In genomic region chr13:33925563-33925962, GRCh38 we compare ENCODE assay signal across 36 cellular contexts.
"Had no signal": no experiment of that assay in that cellular context is flagged by ENCODE, and none has a peak within 500 bp of the region (broad histone marks: within the 10 kb centered on the region; RNA-seq: fewer than 3 reads in every experiment).

No MANE protein-coding gene starts in this region.

- H3K27me3 Mint-ChIP-seq: activated B cell treated with CpG ODN at 0.5 μM for 24 hours; activated CD4-positive, alpha-beta memory T cell treated with anti-CD3 and anti-CD28 coated beads, Interleukin-2, amount 10 ng/mL, durations not matched to agents 7 days and 5 days; activated CD4-positive, alpha-beta T cell treated with anti-CD3 and anti-CD28 coated beads, Interleukin-2, amount 10 ng/mL, durations not matched to agents 7 days and 5 days; activated CD8-positive, alpha-beta memory T cell treated with anti-CD3 and anti-CD28 coated beads, Interleukin-2, amount 10 ng/mL, durations not matched to agents 7 days and 5 days; activated naive CD4-positive, alpha-beta T cell treated with anti-CD3 and anti-CD28 coated beads, Interleukin-2, amount 10 ng/mL, durations not matched to agents 7 days and 5 days; activated naive CD4-positive, alpha-beta T cell treated with anti-CD3 and anti-CD28 coated beads, Interleukin-2, amount 50 U/mL, for 24 hours; activated naive CD8-positive, alpha-beta T cell; activated naive CD8-positive, alpha-beta T cell treated with anti-CD3 and anti-CD28 coated beads, Interleukin-2, amount 10 ng/mL, durations not matched to agents 7 days and 5 days; activated naive CD8-positive, alpha-beta T cell treated with anti-CD3 and anti-CD28 coated beads, Interleukin-2, amount 50 U/mL, for 24 hours; activated T-cell treated with anti-CD3 and anti-CD28 coated beads, Interleukin-2, amount 50 U/mL, for 24 hours; brain; central memory CD8-positive, alpha-beta T cell had no signal

- DNase-seq: activated B cell treated with CpG ODN at 0.5 μM for 24 hours; activated CD4-positive, alpha-beta memory T cell treated with anti-CD3 and anti-CD28 coated beads, Interleukin-2, amount 10 ng/mL, durations not matched to agents 7 days and 5 days; activated CD4-positive, alpha-beta T cell treated with anti-CD3 and anti-CD28 coated beads for 48 hours; activated CD4-positive, alpha-beta T cell treated with anti-CD3 and anti-CD28 coated beads, Interleukin-2, amount 10 ng/mL, durations not matched to agents 7 days and 5 days; activated CD4-positive, alpha-beta T cell treated with anti-CD3 and anti-CD28 coated beads, Interleukin-2, amount 50 U/mL, for 48 hours; activated CD4-positive, CD25-positive, alpha-beta regulatory T cell treated with anti-CD3 and anti-CD28 coated beads, Interleukin-2, amount 50 U/mL, for 72 hours; activated CD8-positive, alpha-beta memory T cell treated with anti-CD3 and anti-CD28 coated beads for 24 hours; activated CD8-positive, alpha-beta memory T cell treated with anti-CD3 and anti-CD28 coated beads, Interleukin-2, amount 10 ng/mL, durations not matched to agents 7 days and 5 days; activated CD8-positive, alpha-beta memory T cell treated with anti-CD3 and anti-CD28 coated beads, Interleukin-2, amount 50 U/mL, for 48 hours; activated CD8-positive, alpha-beta T cell treated with anti-CD3 and anti-CD28 coated beads, Interleukin-2, amount 10 ng/mL, durations not matched to agents 7 days and 5 days; activated effector memory CD4-positive, alpha-beta T cell treated with Interleukin-2 at 50 U/mL for 16 hours; activated gamma-delta T cell; activated naive CD4-positive, alpha-beta T cell treated with anti-CD3 and anti-CD28 coated beads, Interleukin-2, amount 10 ng/mL, durations not matched to agents 7 days and 5 days; activated naive CD4-positive, alpha-beta T cell treated with Interleukin-2 at 50 U/mL for 16 hours; activated naive CD8-positive, alpha-beta T cell treated with anti-CD3 and anti-CD28 coated beads, Interleukin-2, amount 10 ng/mL, durations not matched to agents 7 days and 5 days; activated naive CD8-positive, alpha-beta T cell treated with anti-CD3 and anti-CD28 coated beads, Interleukin-2, amount 50 U/mL, for 24 hours; activated T-cell treated with anti-CD3 and anti-CD28 coated beads, Interleukin-2, amount 50 U/mL, for 24 hours; activated T-cell treated with anti-CD3 and anti-CD28 coated beads, Interleukin-2, amount 50 U/mL, for 48 hours; amygdala; anterior cingulate cortex; caudate nucleus; cerebellar nuclear complex; T-helper 1 cell; T-helper 2 cell; T-helper 9 cell had no signal

- H3K4me3 Mint-ChIP-seq: activated B cell treated with CpG ODN at 0.5 μM for 24 hours; activated CD4-positive, alpha-beta memory T cell treated with anti-CD3 and anti-CD28 coated beads, Interleukin-2, amount 10 ng/mL, durations not matched to agents 7 days and 5 days; activated CD4-positive, alpha-beta T cell treated with anti-CD3 and anti-CD28 coated beads, Interleukin-2, amount 10 ng/mL, durations not matched to agents 7 days and 5 days; activated CD8-positive, alpha-beta memory T cell treated with anti-CD3 and anti-CD28 coated beads, Interleukin-2, amount 10 ng/mL, durations not matched to agents 7 days and 5 days; activated CD8-positive, alpha-beta T cell treated with anti-CD3 and anti-CD28 coated beads, Interleukin-2, amount 10 ng/mL, durations not matched to agents 7 days and 5 days; activated naive CD4-positive, alpha-beta T cell treated with anti-CD3 and anti-CD28 coated beads, Interleukin-2, amount 10 ng/mL, durations not matched to agents 7 days and 5 days; activated naive CD4-positive, alpha-beta T cell treated with anti-CD3 and anti-CD28 coated beads, Interleukin-2, amount 50 U/mL, for 24 hours; activated naive CD8-positive, alpha-beta T cell; activated naive CD8-positive, alpha-beta T cell treated with anti-CD3 and anti-CD28 coated beads, Interleukin-2, amount 10 ng/mL, durations not matched to agents 7 days and 5 days; activated naive CD8-positive, alpha-beta T cell treated with anti-CD3 and anti-CD28 coated beads, Interleukin-2, amount 50 U/mL, for 24 hours; activated T-cell treated with anti-CD3 and anti-CD28 coated beads, Interleukin-2, amount 50 U/mL, for 24 hours; brain; central memory CD8-positive, alpha-beta T cell; T-helper 1 cell treated with Interleukin-12 subunit alpha and Interleukin-12 subunit beta and Interleukin-4 antibody, amounts not matched to agents 30 μg/mL and 1 μg/mL, for 36 hours; T-helper 2 cell treated with Interferon-gamma antibody and Interleukin-4, amounts not matched to agents 5 μg/mL and 100 μg/mL, for 36 hours had no signal

- FAIRE-seq: bronchial epithelial cell had no signal

- H3K27ac Mint-ChIP-seq: activated B cell treated with CpG ODN at 0.5 μM for 24 hours; activated CD4-positive, alpha-beta memory T cell treated with anti-CD3 and anti-CD28 coated beads, Interleukin-2, amount 10 ng/mL, durations not matched to agents 7 days and 5 days; activated CD4-positive, alpha-beta T cell treated with anti-CD3 and anti-CD28 coated beads, Interleukin-2, amount 10 ng/mL, durations not matched to agents 7 days and 5 days; activated CD8-positive, alpha-beta memory T cell treated with anti-CD3 and anti-CD28 coated beads, Interleukin-2, amount 10 ng/mL, durations not matched to agents 7 days and 5 days; activated CD8-positive, alpha-beta T cell treated with anti-CD3 and anti-CD28 coated beads, Interleukin-2, amount 10 ng/mL, durations not matched to agents 7 days and 5 days; activated naive CD4-positive, alpha-beta T cell treated with anti-CD3 and anti-CD28 coated beads, Interleukin-2, amount 10 ng/mL, durations not matched to agents 7 days and 5 days; activated naive CD4-positive, alpha-beta T cell treated with anti-CD3 and anti-CD28 coated beads, Interleukin-2, amount 50 U/mL, for 24 hours; activated naive CD8-positive, alpha-beta T cell; activated naive CD8-positive, alpha-beta T cell treated with anti-CD3 and anti-CD28 coated beads, Interleukin-2, amount 10 ng/mL, durations not matched to agents 7 days and 5 days; activated naive CD8-positive, alpha-beta T cell treated with anti-CD3 and anti-CD28 coated beads, Interleukin-2, amount 50 U/mL, for 24 hours; activated T-cell treated with anti-CD3 and anti-CD28 coated beads, Interleukin-2, amount 50 U/mL, for 24 hours; activated T-helper 2 cell treated with anti-CD3 and anti-CD28 coated beads, Interferon-gamma antibody, Interleukin-2, Interleukin-4, amounts not matched to agents 10 μg/mL and 5 μg/mL and 100 μg/mL, durations not matched to agents 14 hours and 24 hours and 36 hours; brain; T-helper 1 cell treated with Interleukin-12 subunit alpha and Interleukin-12 subunit beta and Interleukin-4 antibody, amounts not matched to agents 30 μg/mL and 1 μg/mL, for 36 hours; T-helper 2 cell treated with Interferon-gamma antibody and Interleukin-4, amounts not matched to agents 5 μg/mL and 100 μg/mL, for 36 hours had no signal

- H3K27me3 ChIP-seq: ascending aorta, cardiac muscle cell had no signal

- H3K27ac ChIP-seq: ascending aorta, cardiac muscle cell, VCaP had no signal

- H3K36me3 Mint-ChIP-seq: activated CD8-positive, alpha-beta memory T cell treated with anti-CD3 and anti-CD28 coated beads, Interleukin-2, amount 10 ng/mL, durations not matched to agents 7 days and 5 days; activated naive CD4-positive, alpha-beta T cell treated with anti-CD3 and anti-CD28 coated beads, Interleukin-2, amount 10 ng/mL, durations not matched to agents 7 days and 5 days; activated naive CD4-positive, alpha-beta T cell treated with anti-CD3 and anti-CD28 coated beads, Interleukin-2, amount 50 U/mL, for 24 hours; activated naive CD8-positive, alpha-beta T cell treated with anti-CD3 and anti-CD28 coated beads, Interleukin-2, amount 10 ng/mL, durations not matched to agents 7 days and 5 days; brain had no signal

- H3K4me1 Mint-ChIP-seq: activated B cell treated with CpG ODN at 0.5 μM for 24 hours; activated CD4-positive, alpha-beta memory T cell treated with anti-CD3 and anti-CD28 coated beads, Interleukin-2, amount 10 ng/mL, durations not matched to agents 7 days and 5 days; activated CD4-positive, alpha-beta T cell treated with anti-CD3 and anti-CD28 coated beads, Interleukin-2, amount 10 ng/mL, durations not matched to agents 7 days and 5 days; activated CD8-positive, alpha-beta memory T cell treated with anti-CD3 and anti-CD28 coated beads, Interleukin-2, amount 10 ng/mL, durations not matched to agents 7 days and 5 days; activated naive CD4-positive, alpha-beta T cell treated with anti-CD3 and anti-CD28 coated beads, Interleukin-2, amount 10 ng/mL, durations not matched to agents 7 days and 5 days; activated naive CD4-positive, alpha-beta T cell treated with anti-CD3 and anti-CD28 coated beads, Interleukin-2, amount 50 U/mL, for 24 hours; activated naive CD8-positive, alpha-beta T cell treated with anti-CD3 and anti-CD28 coated beads, Interleukin-2, amount 10 ng/mL, durations not matched to agents 7 days and 5 days; activated naive CD8-positive, alpha-beta T cell treated with anti-CD3 and anti-CD28 coated beads, Interleukin-2, amount 50 U/mL, for 24 hours; brain; central memory CD8-positive, alpha-beta T cell had no signal

- H3K9me3 ChIP-seq: ascending aorta had no signal

- H3K9me3 Mint-ChIP-seq: activated B cell treated with CpG ODN at 0.5 μM for 24 hours; activated CD4-positive, alpha-beta memory T cell treated with anti-CD3 and anti-CD28 coated beads, Interleukin-2, amount 10 ng/mL, durations not matched to agents 7 days and 5 days; activated CD4-positive, alpha-beta T cell treated with anti-CD3 and anti-CD28 coated beads, Interleukin-2, amount 10 ng/mL, durations not matched to agents 7 days and 5 days; activated naive CD4-positive, alpha-beta T cell treated with anti-CD3 and anti-CD28 coated beads, Interleukin-2, amount 10 ng/mL, durations not matched to agents 7 days and 5 days; activated naive CD4-positive, alpha-beta T cell treated with anti-CD3 and anti-CD28 coated beads, Interleukin-2, amount 50 U/mL, for 24 hours; activated naive CD8-positive, alpha-beta T cell treated with anti-CD3 and anti-CD28 coated beads, Interleukin-2, amount 10 ng/mL, durations not matched to agents 7 days and 5 days; activated naive CD8-positive, alpha-beta T cell treated with anti-CD3 and anti-CD28 coated beads, Interleukin-2, amount 50 U/mL, for 24 hours; activated T-cell treated with anti-CD3 and anti-CD28 coated beads, Interleukin-2, amount 50 U/mL, for 24 hours; activated T-helper 2 cell treated with anti-CD3 and anti-CD28 coated beads, Interferon-gamma antibody, Interleukin-2, Interleukin-4, amounts not matched to agents 10 μg/mL and 5 μg/mL and 100 μg/mL, durations not matched to agents 14 hours and 24 hours and 36 hours; brain; central memory CD8-positive, alpha-beta T cell; T-helper 1 cell treated with Interleukin-12 subunit alpha and Interleukin-12 subunit beta and Interleukin-4 antibody, amounts not matched to agents 30 μg/mL and 1 μg/mL, for 36 hours; T-helper 2 cell treated with Interferon-gamma antibody and Interleukin-4, amounts not matched to agents 5 μg/mL and 100 μg/mL, for 36 hours had no signal

- H3K36me3 ChIP-seq: ascending aorta, cardiac muscle cell had no signal

- H3K4me3 ChIP-seq: ascending aorta, cardiac muscle cell had no signal

- ATAC-seq: activated CD8-positive, alpha-beta memory T cell treated with anti-CD3 and anti-CD28 coated beads, Interleukin-2, amount 10 ng/mL, durations not matched to agents 7 days and 5 days; activated CD8-positive, alpha-beta T cell treated with anti-CD3 and anti-CD28 coated beads, Interleukin-2, amount 10 ng/mL, durations not matched to agents 7 days and 5 days; activated naive CD8-positive, alpha-beta T cell treated with anti-CD3 and anti-CD28 coated beads, Interleukin-2, amount 50 U/mL, for 24 hours had no signal

- H3K4me1 ChIP-seq: ascending aorta had no signal
